In genomic region chr11:108748971-108749370, GRCh38 we compare ENCODE assay signal across 30 cellular contexts.
"Had no signal": no experiment of that assay in that cellular context is flagged by ENCODE, and none has a peak within 500 bp of the region (broad histone marks: within the 10 kb centered on the region; RNA-seq: fewer than 3 reads in every experiment).

No MANE protein-coding gene starts in this region.

- ATAC-seq: activated naive CD4-positive, alpha-beta T cell treated with anti-CD3 and anti-CD28 coated beads, Interleukin-2, amount 50 U/mL, for 72 hours; activated naive CD8-positive, alpha-beta T cell treated with anti-CD3 and anti-CD28 coated beads, Interleukin-2, amount 50 U/mL, for 24 hours; activated T-cell treated with anti-CD3 and anti-CD28 coated beads, Interleukin-2, amount 50 U/mL, for 4 hours; activated T-cell treated with anti-CD3 and anti-CD28 coated beads, Interleukin-2, amount 50 U/mL, for 72 hours; activated T-helper 17 cell treated with anti-CD3 and anti-CD28 coated beads, Interleukin-2, amount 50 U/mL, for 72 hours; body of pancreas had no signal

- DNase-seq: activated effector memory CD4-positive, alpha-beta T cell treated with anti-CD3 and anti-CD28 coated beads, Interleukin-2, amount 50 U/mL, for 16 hours; activated effector memory CD4-positive, alpha-beta T cell treated with Interleukin-2 at 50 U/mL for 16 hours; activated gamma-delta T cell; activated gamma-delta T cell treated with Interleukin-2 at 50 U/mL for 16 hours; activated naive CD4-positive, alpha-beta T cell; activated naive CD4-positive, alpha-beta T cell treated with anti-CD3 and anti-CD28 coated beads for 36 hours; activated naive CD4-positive, alpha-beta T cell treated with anti-CD3 and anti-CD28 coated beads, Interleukin-2, amount 10 ng/mL, durations not matched to agents 7 days and 5 days; activated naive CD4-positive, alpha-beta T cell treated with anti-CD3 and anti-CD28 coated beads, Interleukin-2, amount 50 U/mL, for 16 hours; activated naive CD4-positive, alpha-beta T cell treated with Interleukin-2 at 50 U/mL for 16 hours; activated naive CD8-positive, alpha-beta T cell treated with anti-CD3 and anti-CD28 coated beads for 36 hours; activated naive CD8-positive, alpha-beta T cell treated with anti-CD3 and anti-CD28 coated beads, Interleukin-2, amount 10 ng/mL, durations not matched to agents 7 days and 5 days; activated naive CD8-positive, alpha-beta T cell treated with anti-CD3 and anti-CD28 coated beads, Interleukin-2, amount 50 U/mL, for 24 hours; activated T-cell treated with anti-CD3 and anti-CD28 coated beads for 4 hours; activated T-cell treated with anti-CD3 and anti-CD28 coated beads, Interleukin-2, amount 50 U/mL, for 1 hour; activated T-cell treated with anti-CD3 and anti-CD28 coated beads, Interleukin-2, amount 50 U/mL, for 24 hours; activated T-cell treated with anti-CD3 and anti-CD28 coated beads, Interleukin-2, amount 50 U/mL, for 4 hours; activated T-cell treated with anti-CD3 and anti-CD28 coated beads, Interleukin-2, amount 50 U/mL, for 48 hours; activated T-cell treated with anti-CD3 and anti-CD28 coated beads, Interleukin-2, amount 50 U/mL, for 72 hours; adrenal gland; amniotic stem cell; anterior cingulate cortex; aorta; body of pancreas; central memory CD4-positive, alpha-beta T cell; cerebellar nuclear complex had no signal

- H3K4me1 ChIP-seq: ascending aorta, body of pancreas, breast epithelium had no signal

- H3K36me3 ChIP-seq: adrenal gland, ascending aorta, breast epithelium, cardiac muscle cell had no signal

- H3K27ac ChIP-seq: adrenal gland, ascending aorta, body of pancreas, breast epithelium, cardiac muscle cell had no signal

- H3K9me3 ChIP-seq: adrenal gland, ascending aorta, body of pancreas, breast epithelium had no signal

- H3K4me3 ChIP-seq: adrenal gland, ascending aorta, body of pancreas, breast epithelium, cardiac muscle cell had no signal

- H3K27me3 ChIP-seq: adrenal gland, ascending aorta, body of pancreas, breast epithelium, cardiac muscle cell had no signal
